15 cellular contexts compared by ENCODE assay signal in genomic region chr1:62209931-62210595, GRCh38. TPM values are rescaled to one million over a fixed set of nuclear protein-coding genes. Genes with fewer than 3 reads are reported as not detected.
DNase-seq lines count a peak whose midpoint lies in the region; ATAC-seq, FAIRE-seq and TF ChIP-seq lines count a peak whose summit lies in the region.
"Had no signal": no experiment of that assay in that cellular context is flagged by ENCODE, and none has a peak within 500 bp of the region (broad histone marks: within the 10 kb centered on the region; RNA-seq: fewer than 3 reads in every experiment).

No MANE protein-coding gene starts in this region.

- 92% methylated on average over 1 of the region's 1 CpG; no CpG with 5 or more reads in 1 of the 2 experiments for WGBS in H1 (ENCODE audit: extremely low coverage in 1 of 2, insufficient coverage in 1 of 2, insufficient read length in 1 of 2, insufficient replicate concordance in 2 of 2, low coverage in 1 of 2, low lambda C conversion rate in 2 of 2, missing lambda C conversion rate in 1 of 2), 2 experiments
- WGBS in gastroesophageal sphincter (ENCODE audit: low coverage in 1 of 2), 2 donors: 76% methylated on average over 1 of the region's 1 CpG; no CpG with 5 or more reads in 1 of the 2 donors

- peaks cover 6 to 13% of the 10 kb centered on the region in 2 experiments for H4K20me1 ChIP-seq in H1 (replicated peaks in 1 of 2; ENCODE audit: control insufficient read depth in 1 of 2, insufficient read depth in 2 of 2, low read length in 2 of 2)

- peaks cover 20% of the 10 kb centered on the region for H3K9me3 Mint-ChIP-seq in activated naive CD4-positive, alpha-beta T cell treated with anti-CD3 and anti-CD28 coated beads for 36 hours

- H3K4ac ChIP-seq in H1 (replicated peaks; ENCODE audit: insufficient read length, low read depth, low read length): no peak overlapping the region

- no peak for FAIRE-seq in H1 (lab: Jason Lieb, UNC)

- H2BK120ac ChIP-seq in H1 (replicated peaks; ENCODE audit: low read depth, low read length): no peak overlapping the region

- H3K79me2 ChIP-seq in H1 (ENCODE audit: control insufficient read depth in 1 of 2, insufficient read depth in 2 of 2, low read length in 2 of 2): peaks cover 0 to 45% of the 10 kb centered on the region in 2 experiments; a peak in 2 of 4 replicates

- no peak overlapping the region for H3K4me2 ChIP-seq in H1 (ENCODE audit: insufficient read depth in 1 of 2, low read depth in 2 of 2, low read length in 2 of 2)
- H3K4me2 ChIP-seq in skeletal muscle satellite cell (ENCODE audit: low read length): peak overlapping the region; percentile 3

- no peaks in the 10 kb centered on the region for H3K27me3 ChIP-seq in MG63
- H3K27me3 ChIP-seq in H1 (replicated peaks in 1 of 4; ENCODE audit: control insufficient read depth in 3 of 4, extremely low read depth in 1 of 4, insufficient read depth in 3 of 4, low read length in 3 of 4): no peaks in the 10 kb centered on the region
- no peaks in the 10 kb centered on the region for H3K27me3 ChIP-seq in skeletal muscle satellite cell (ENCODE audit: control insufficient read depth, insufficient read depth, low read length)
- H3K27me3 ChIP-seq in gastroesophageal sphincter: no peaks in the 10 kb centered on the region
- H3K27me3 ChIP-seq: colonic mucosa had no signal

- no peak for TF ChIP-seq RAD21 in H1 (IDR thresholded peaks at IDR 0.05 in 1 of 2, conservative IDR thresholded peaks at IDR 0.05 in 1 of 2; ENCODE audit: low read depth in 2 of 2, low read length in 2 of 2)

- no peak overlapping the region for H2BK20ac ChIP-seq in H1 (ENCODE audit: low read length)

- no peak overlapping the region for H2BK12ac ChIP-seq in H1 (ENCODE audit: low read depth, low read length)

- H3K9ac ChIP-seq in H1 (replicated peaks in 1 of 4; ENCODE audit: extremely low read depth in 1 of 4, low read depth in 3 of 4, low read length in 3 of 4) (no peak overlapping the region), skeletal muscle satellite cell (ENCODE audit: low read depth, low read length) (no peak overlapping the region)

- no peaks in the 10 kb centered on the region for H3K79me1 ChIP-seq in H1 (ENCODE audit: low read depth, low read length)

- no peak overlapping the region for H4K91ac ChIP-seq in H1 (replicated peaks; ENCODE audit: insufficient read length, low read length)

- H3K36me3 ChIP-seq in MG63 (no peaks in the 10 kb centered on the region), H1 (ENCODE audit: control insufficient read depth in 2 of 4, insufficient read depth in 4 of 4, low read length in 3 of 4) (peaks cover 25 to 78% (median 59%) of the 10 kb centered on the region in 4 experiments), skeletal muscle satellite cell (ENCODE audit: insufficient read depth, low read length) (no peaks in the 10 kb centered on the region), gastroesophageal sphincter (no peaks in the 10 kb centered on the region)
- H3K36me3 ChIP-seq: colonic mucosa had no signal

- H2BK15ac ChIP-seq in H1 (ENCODE audit: low read length): no peak overlapping the region

- TF ChIP-seq CTCF in H1 (IDR thresholded peaks at IDR 0.05; ENCODE audit: control extremely low read depth in 1 of 3, insufficient read depth in 1 of 3, low read depth in 1 of 3, low read length in 3 of 3) (no peak), gastroesophageal sphincter (IDR thresholded peaks at IDR 0.05) (no peak)

- H3K4me1 ChIP-seq in H1 (replicated peaks in 1 of 4; ENCODE audit: control insufficient read depth in 3 of 4, insufficient read depth in 4 of 4, low read length in 3 of 4) (no peaks in the 10 kb centered on the region; a peak in 1 of 7 replicates), skeletal muscle satellite cell (ENCODE audit: control insufficient read depth, insufficient read depth, low read length) (peaks cover 11% of the 10 kb centered on the region), gastroesophageal sphincter (no peaks in the 10 kb centered on the region)
- H3K4me1 ChIP-seq: colonic mucosa had no signal

- no peak for ATAC-seq in gastroesophageal sphincter
- no peak for ATAC-seq in GM18909 (IDR thresholded peaks at IDR 0.05; ENCODE audit: poor library complexity, unreplicated experiment)

- no peak overlapping the region for H3K4me3 Mint-ChIP-seq in activated naive CD4-positive, alpha-beta T cell treated with anti-CD3 and anti-CD28 coated beads for 36 hours
- H3K4me3 Mint-ChIP-seq: activated CD4-positive, alpha-beta T cell treated with anti-CD3 and anti-CD28 coated beads, Interleukin-2, amount 10 ng/mL, durations not matched to agents 7 days and 5 days had no signal

- H2BK5ac ChIP-seq in H1 (ENCODE audit: low read depth, low read length): no peak overlapping the region

- POLR2A ChIA-PET in H1 (lab: Charles Lee; ENCODE audit: partially characterized antibody): interaction anchor here (0.8 to 26.8 kb wide), 14 partner anchors 11 to 195 kb away, joined by 3 to 1232 read pairs (median 4); partner anchors contain the start of gene L1TD1

- H3K18ac ChIP-seq in H1 (ENCODE audit: extremely low read depth, low read length): no peak overlapping the region

- no peak overlapping the region for H4K8ac ChIP-seq in H1 (ENCODE audit: extremely low read depth, insufficient read depth, low read length)

- no peak overlapping the region for H3K27ac ChIP-seq in H1 (ENCODE audit: low read depth, low read length)
- no peak overlapping the region for H3K27ac ChIP-seq in gastroesophageal sphincter
- H3K27ac ChIP-seq: colonic mucosa had no signal

- intact Hi-C loops in activated naive CD4-positive, alpha-beta T cell treated with anti-CD3 and anti-CD28 coated beads for 36 hours (cut with micrococcal nuclease): no loop called here

- H2AFZ ChIP-seq in H1 (ENCODE audit: low read length): no peak overlapping the region

- H3K23me2 ChIP-seq in H1 (ENCODE audit: low read depth, low read length): no peaks in the 10 kb centered on the region

- H3K4me3 ChIP-seq in MG63 (no peak overlapping the region), H1 (ENCODE audit: extremely low read depth in 1 of 4, insufficient read depth in 2 of 4, low read depth in 3 of 4, low read length in 4 of 4) (no peak overlapping the region), skeletal muscle satellite cell (ENCODE audit: low read length) (no peak overlapping the region), gastroesophageal sphincter (no peak overlapping the region)
- H3K4me3 ChIP-seq: colonic mucosa, lung had no signal

- peak overlapping the region; percentile 20 for H3K23ac ChIP-seq in H1 (ENCODE audit: insufficient read length)

- H4K5ac ChIP-seq in H1 (ENCODE audit: insufficient read length, low read depth, low read length): no peak overlapping the region

- no peaks in the 10 kb centered on the region for H3K27me3 Mint-ChIP-seq in activated naive CD4-positive, alpha-beta T cell treated with anti-CD3 and anti-CD28 coated beads for 36 hours (ENCODE audit: low read depth)

- no peaks in the 10 kb centered on the region for H3K4me1 Mint-ChIP-seq in activated naive CD4-positive, alpha-beta T cell treated with anti-CD3 and anti-CD28 coated beads for 36 hours (ENCODE audit: low read depth)

- TF ChIP-seq POLR2A in H1 (IDR thresholded peaks at IDR 0.05; ENCODE audit: control extremely low read depth in 1 of 2, low read depth in 2 of 2, low read length in 2 of 2) (peak; percentile 21 to 38), gastroesophageal sphincter (IDR thresholded peaks at IDR 0.05) (no peak)

- H3K36me3 Mint-ChIP-seq in activated naive CD4-positive, alpha-beta T cell treated with anti-CD3 and anti-CD28 coated beads for 36 hours (ENCODE audit: low read depth): peaks cover 2% of the 10 kb centered on the region

- H2AK5ac ChIP-seq in H1 (ENCODE audit: low read depth, low read length): no peak overlapping the region

- TF ChIP-seq EP300 in H1 (IDR thresholded peaks at IDR 0.05; ENCODE audit: borderline replicate concordance in 1 of 2, low read depth in 2 of 2, low read length in 2 of 2) (no peak), gastroesophageal sphincter (IDR thresholded peaks at IDR 0.05) (no peak)

- no peak overlapping the region for H3K14ac ChIP-seq in H1 (ENCODE audit: insufficient read length)

- peaks cover 7% of the 10 kb centered on the region for H3K9me3 ChIP-seq in MG63
- H3K9me3 ChIP-seq in H1 (ENCODE audit: insufficient read depth in 2 of 2, low read depth in 1 of 2, low read length in 1 of 2): peaks cover 0 to 9% of the 10 kb centered on the region in 2 experiments; a peak in 1 of 4 replicates
- H3K9me3 ChIP-seq in skeletal muscle satellite cell (replicated peaks; ENCODE audit: low read length): peaks cover 9% of the 10 kb centered on the region
- H3K9me3 ChIP-seq in gastroesophageal sphincter: peaks cover 0 to 22% (median 0%) of the 10 kb centered on the region in 3 donors
- H3K9me3 ChIP-seq: colonic mucosa had no signal

- no peak overlapping the region for H3K27ac Mint-ChIP-seq in activated naive CD4-positive, alpha-beta T cell treated with anti-CD3 and anti-CD28 coated beads for 36 hours
- H3K27ac Mint-ChIP-seq: activated CD4-positive, alpha-beta T cell treated with anti-CD3 and anti-CD28 coated beads, Interleukin-2, amount 10 ng/mL, durations not matched to agents 7 days and 5 days had no signal

- CTCF ChIA-PET in activated naive CD4-positive, alpha-beta T cell treated with anti-CD3 and anti-CD28 coated beads for 36 hours (lab: Charles Lee): no interaction called here
- CTCF ChIA-PET in H1 (lab: Charles Lee; ENCODE audit: partially characterized antibody): interaction anchor here (1.0 to 8.4 kb wide), 6 partner anchors 9 to 182 kb away, joined by 3 to 69 read pairs (median 4); no protein-coding TSS in a partner anchor

- H3K56ac ChIP-seq in H1 (replicated peaks; ENCODE audit: insufficient read length, low read depth, low read length): no peak overlapping the region

- peak; percentile 8 for DNase-seq in activated naive CD4-positive, alpha-beta T cell treated with anti-CD3 and anti-CD28 coated beads for 36 hours
- DNase-seq in activated naive CD4-positive, alpha-beta T cell treated with anti-CD3 and anti-CD28 coated beads, Interleukin-2, amount 50 U/mL, for 16 hours: no peak
- DNase-seq in MG63 (peak; percentile 14), H1 (ENCODE audit: low read depth in 1 of 2, low spot score in 2 of 2) (no peak), epidermal melanocyte (ENCODE audit: insufficient read length, low spot score) (no peak)
- DNase-seq: activated CD4-positive, alpha-beta T cell treated with anti-CD3 and anti-CD28 coated beads, Interleukin-2, amount 10 ng/mL, durations not matched to agents 7 days and 5 days; activated T-cell treated with anti-CD3 and anti-CD28 coated beads, Interleukin-2, amount 50 U/mL, for 48 hours; colonic mucosa; NCI-H510A; T-helper 2 cell had no signal

RNA-seq across cellular contexts. Expression of gene L1TD1, which starts 15.4 kb away (rescaled TPM):
- not detected for total RNA-seq in activated naive CD4-positive, alpha-beta T cell treated with anti-CD3 and anti-CD28 coated beads for 36 hours
- total RNA-seq in MG63 (2014; rRNA removed; shearing (Covaris generic); ENCODE audit: low replicate concordance): not detected in 2 replicates
- total RNA-seq in H1 (2021; fragmentation: NEBNext Ultra II Directional; extraction: Animal tissue kit (Norgen Biotek cat#: 25700)): 425 and 441 TPM in 2 replicates
- polyA plus RNA-seq in H1 (2011; rRNA removed): 20.8 and 35.3 TPM in 2 replicates
- 102 TPM for polyA plus RNA-seq in H1 (2011; cell fraction: cytosol; rRNA removed)
- 28.5 TPM for polyA plus RNA-seq in H1 (2011; cell fraction: nucleus; rRNA removed)
- 165 to 378 TPM (median 196 TPM) in 4 replicates for polyA plus RNA-seq in H1 (2012, experiment 1 of 2)
- polyA plus RNA-seq in H1 (2012, experiment 2 of 2): 19.6 TPM
- polyA plus RNA-seq in H1 (2013, experiment 1 of 2): 521 TPM
- 516 TPM for polyA plus RNA-seq in H1 (2013, experiment 2 of 2)
- 32.9 and 39.8 TPM in 2 replicates for polyA minus RNA-seq in H1 (2011; rRNA and poly(A)+ RNA removed)
- 55.6 TPM for polyA minus RNA-seq in H1 (2011; cell fraction: cytosol; rRNA and poly(A)+ RNA removed)
- polyA minus RNA-seq in H1 (2011; cell fraction: nucleus; rRNA and poly(A)+ RNA removed): 94.0 TPM
- total RNA-seq in skeletal muscle satellite cell (2012; rRNA removed): under 0.01 TPM in 1 of 2 replicates, not detected in the other
- under 1 TPM in 1 of 4 donors, not detected in 3; 0.47 TPM for total RNA-seq in gastroesophageal sphincter
- total RNA-seq: activated CD4-positive, alpha-beta T cell treated with anti-CD3 and anti-CD28 coated beads, Interleukin-2, amount 10 ng/mL, durations not matched to agents 7 days and 5 days had no signal
- polyA plus RNA-seq: fibroblast of lung had no signal

Comparison
In these comparisons a context has a peak if more than half of its experiments do, and no peak if none do; other contexts are left out.
1. DNase-seq: peak in activated naive CD4-positive, alpha-beta T cell treated with anti-CD3 and anti-CD28 coated beads for 36 hours (single experiment) and MG63 (single experiment); none in activated naive CD4-positive, alpha-beta T cell treated with anti-CD3 and anti-CD28 coated beads, Interleukin-2, amount 50 U/mL, for 16 hours (single experiment), H1 (0 of 2) and epidermal melanocyte (single experiment).
2. POLR2A ChIP-seq: peak in H1 (2 of 2); none in gastroesophageal sphincter (0 of 2).
3. RNA of gene L1TD1, which starts 15.4 kb away (total RNA-seq): 425 to 441 TPM in H1; 0.47 TPM in gastroesophageal sphincter, not detected in activated naive CD4-positive, alpha-beta T cell treated with anti-CD3 and anti-CD28 coated beads for 36 hours and not detected in MG63; every median in the first group is over 100 times any median in the second.